Comparison of ENCODE assay signal across 25 cellular contexts in the genomic region with DNA sequence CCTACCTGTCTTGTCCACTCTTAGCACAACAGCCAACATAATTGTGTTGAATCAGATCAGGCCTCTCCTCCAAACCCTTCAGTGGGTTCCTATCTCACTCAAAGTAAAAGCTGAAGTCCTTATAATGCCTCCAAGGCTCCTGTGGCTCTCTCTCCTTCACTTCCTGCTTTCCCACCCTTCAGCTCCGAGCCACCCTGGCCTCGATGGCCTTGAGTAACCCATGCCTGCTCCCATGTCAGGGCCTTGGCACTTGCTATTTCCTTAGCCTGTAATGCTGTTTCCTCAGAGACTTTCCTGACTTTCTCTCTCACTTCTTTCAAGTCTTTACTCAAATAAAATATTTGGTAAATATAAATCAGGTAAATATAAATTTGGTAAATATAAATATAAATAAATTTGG.
"Had no signal": no experiment of that assay in that cellular context is flagged by ENCODE, and none has a peak within 500 bp of the region (broad histone marks: within the 10 kb centered on the region; RNA-seq: fewer than 3 reads in every experiment).

No MANE protein-coding gene starts in this region.

- H3K36me3 ChIP-seq: WERI-Rb-1 had no signal

- DNase-seq: activated CD4-positive, alpha-beta T cell treated with anti-CD3 and anti-CD28 coated beads for 4 hours; activated CD4-positive, alpha-beta T cell treated with anti-CD3 and anti-CD28 coated beads, Interleukin-2, amount 50 U/mL, for 48 hours; activated CD8-positive, alpha-beta memory T cell treated with anti-CD3 and anti-CD28 coated beads, Interleukin-2, amount 50 U/mL, for 4 hours; activated gamma-delta T cell treated with Interleukin-2 at 50 U/mL for 16 hours; activated naive CD4-positive, alpha-beta T cell treated with anti-CD3 and anti-CD28 coated beads, Interleukin-2, amount 10 ng/mL, durations not matched to agents 7 days and 5 days; activated naive CD8-positive, alpha-beta T cell treated with anti-CD3 and anti-CD28 coated beads for 36 hours; activated T-cell treated with anti-CD3 and anti-CD28 coated beads, Interleukin-2, amount 50 U/mL, for 72 hours; cerebellar nuclear complex; Kasumi-1; KBM-7; MV-4-11; NCI-H1092 treated with DMSO at 0.1 percent for 48 hours; NCI-H1417 treated with DMSO at 0.1 percent for 48 hours; NCI-H1694; NCI-H2029 treated with DMSO at 0.1 percent for 48 hours; NCI-H510A treated with DMSO at 0.1 percent for 48 hours; NCI-H69; PC-3; SHP77 treated with DMSO at 0.1 percent for 48 hours; T-cell; T-helper 2 cell; T1000; WERI-Rb-1 had no signal

- H3K27ac ChIP-seq: WERI-Rb-1 had no signal

- FAIRE-seq: RCC 7860 had no signal

- ATAC-seq: activated CD4-positive, CD25-positive, alpha-beta regulatory T cell treated with anti-CD3 and anti-CD28 coated beads, Interleukin-2, amount 50 U/mL, for 24 hours; activated T-cell treated with anti-CD3 and anti-CD28 coated beads, Interleukin-2, amount 50 U/mL, for 72 hours; PC-3; T-cell had no signal
